12 cellular contexts compared by ENCODE assay signal in the genomic region with DNA sequence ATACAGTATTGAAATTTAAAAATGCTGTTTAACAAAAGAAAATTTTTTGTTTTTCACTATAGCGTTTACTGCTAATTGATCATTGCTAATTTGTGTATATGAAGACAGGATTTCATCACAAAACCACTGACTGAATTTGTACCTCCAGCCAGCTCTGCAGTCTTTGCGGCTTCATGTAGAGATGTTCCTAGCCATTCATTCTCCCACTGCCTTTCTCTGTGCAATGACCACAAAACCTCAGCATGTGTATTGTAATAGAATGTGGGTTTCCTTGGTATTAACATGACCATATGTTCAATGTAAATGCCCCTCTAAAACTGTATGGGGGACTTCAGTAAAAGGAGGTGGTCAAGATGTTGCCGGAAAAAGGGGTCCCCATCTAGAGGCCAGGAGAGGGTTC.
"Had no signal": no experiment of that assay in that cellular context is flagged by ENCODE, and none has a peak within 500 bp of the region (broad histone marks: within the 10 kb centered on the region; RNA-seq: fewer than 3 reads in every experiment).

No MANE protein-coding gene starts in this region.

- H3K27ac ChIP-seq: brain microvascular endothelial cell, coronary artery, esophagus muscularis mucosa, hepatocyte, left lung, pancreas, sigmoid colon had no signal

- H3K36me3 ChIP-seq: brain microvascular endothelial cell, esophagus muscularis mucosa, left lung, pancreas, sigmoid colon had no signal

- ATAC-seq: left lung, pancreas had no signal

- H2AFZ ChIP-seq: hepatocyte had no signal

- H3K4me3 ChIP-seq: coronary artery, esophagus muscularis mucosa, hepatocyte, left lung, pancreas, sigmoid colon had no signal

- DNase-seq: activated CD4-positive, alpha-beta T cell treated with anti-CD3 and anti-CD28 coated beads, Interleukin-2, amount 50 U/mL, for 1 hour; activated naive CD4-positive, alpha-beta T cell treated with anti-CD3 and anti-CD28 coated beads, Interleukin-2, amount 10 ng/mL, durations not matched to agents 7 days and 5 days; activated T-cell treated with anti-CD3 and anti-CD28 coated beads, Interleukin-2, amount 50 U/mL, for 1 hour; brain microvascular endothelial cell; left lung; mammary epithelial cell; pancreas; sigmoid colon; stimulated activated CD4-positive, alpha-beta T cell treated with anti-CD3 and anti-CD28 coated beads, Interleukin-1b, Interleukin-23, amount 100 ng/mL, for 48 hours had no signal

- H3K9me3 ChIP-seq: esophagus muscularis mucosa, left lung, sigmoid colon had no signal

- H3K4me2 ChIP-seq: hepatocyte had no signal

- H3K27me3 ChIP-seq: brain microvascular endothelial cell, esophagus muscularis mucosa, hepatocyte, left lung, pancreas, sigmoid colon had no signal
